In the genomic region with DNA sequence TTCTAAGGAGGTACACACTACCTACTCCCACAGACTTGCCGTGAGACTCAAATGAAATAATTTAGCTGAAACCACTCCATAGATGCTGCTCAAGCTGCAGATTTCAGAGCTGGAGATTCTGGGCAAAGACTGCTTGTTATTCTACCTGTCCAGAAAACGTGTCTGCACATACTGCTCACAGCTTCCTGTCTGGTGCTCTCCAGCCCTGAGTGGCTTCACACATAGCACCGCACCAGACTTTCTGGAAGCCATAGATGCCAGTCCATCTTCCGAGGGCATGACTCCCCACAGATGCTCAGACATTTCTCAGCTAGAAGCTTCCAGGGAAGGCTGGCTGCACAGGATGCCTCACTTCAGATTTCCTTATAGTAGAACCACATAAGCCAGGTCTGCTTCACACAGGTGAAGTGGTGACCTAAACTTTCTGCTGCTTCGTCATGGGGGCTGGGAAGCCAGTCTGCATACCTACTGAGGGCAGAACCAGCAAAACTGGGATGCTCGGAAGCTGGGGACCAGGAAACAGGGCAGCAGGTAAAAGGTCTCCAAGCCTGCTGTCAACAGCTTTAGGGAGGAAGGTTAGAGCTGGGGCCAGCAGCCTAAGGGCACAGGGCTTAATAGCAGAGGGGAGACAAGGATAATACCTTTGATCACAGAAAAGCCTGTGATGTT, we compare ENCODE assay signal across 19 cellular contexts. TPM values are rescaled to one million over a fixed set of nuclear protein-coding genes. Genes with fewer than 3 reads are reported as not detected.
A peak's percentile ranks its signal among the peaks of the same experiment; 100 is the strongest.
DNase-seq lines count a peak whose midpoint lies in the region; ATAC-seq and TF ChIP-seq lines count a peak whose summit lies in the region.
"Had no signal": no experiment of that assay in that cellular context is flagged by ENCODE, and none has a peak within 500 bp of the region (broad histone marks: within the 10 kb centered on the region; RNA-seq: fewer than 3 reads in every experiment).

No MANE protein-coding gene starts in this region.

- no peaks in the 10 kb centered on the region for H3K27me3 Mint-ChIP-seq in activated CD4-positive, alpha-beta T cell treated with anti-CD3 and anti-CD28 coated beads for 36 hours
- H3K27me3 Mint-ChIP-seq in brain, result no peaks in the 10 kb centered on the region

- H4K20me1 ChIP-seq in OCI-LY7 (ENCODE audit: insufficient read depth, low read length), result peaks cover 78% of the 10 kb centered on the region

- peaks cover 22% of the 10 kb centered on the region for H3K36me3 Mint-ChIP-seq in activated CD4-positive, alpha-beta T cell treated with anti-CD3 and anti-CD28 coated beads for 36 hours (ENCODE audit: low read depth)
- peaks cover 50% of the 10 kb centered on the region for H3K36me3 Mint-ChIP-seq in brain
- H3K36me3 Mint-ChIP-seq in stimulated activated effector memory CD8-positive, alpha-beta T cell treated with anti-CD3 and anti-CD28 coated beads, Interleukin-12 subunit alpha, Interleukin-12 subunit beta, amount 100 ng/mL, for 72 hours, result peaks cover 49% of the 10 kb centered on the region

- H3K79me2 ChIP-seq in OCI-LY7 (ENCODE audit: insufficient read depth, low read depth, low read length), result peaks cover 29% of the 10 kb centered on the region; the same call in 1 of the 2 replicates

- intact Hi-C loops in activated CD4-positive, alpha-beta T cell treated with anti-CD3 and anti-CD28 coated beads for 36 hours (cut with DNase I, micrococcal nuclease), result no loop called here
- intact Hi-C loops in OCI-LY7 (cut with micrococcal nuclease; ENCODE audit: unreplicated experiment), result no loop called here

- H3K36me3 ChIP-seq in OCI-LY7 (ENCODE audit: insufficient read depth, low read length) (peaks cover 29% of the 10 kb centered on the region), brain microvascular endothelial cell (replicated peaks) (no peaks in the 10 kb centered on the region)

- no TSS peak for BruUV-seq in OCI-LY7 (replicated peaks; lab: Mats Ljungman, UMichigan)

- no peaks in the 10 kb centered on the region for H3K9me3 Mint-ChIP-seq in activated CD4-positive, alpha-beta T cell treated with anti-CD3 and anti-CD28 coated beads for 36 hours (ENCODE audit: low read depth)
- H3K9me3 Mint-ChIP-seq in brain, result no peaks in the 10 kb centered on the region
- no peaks in the 10 kb centered on the region for H3K9me3 Mint-ChIP-seq in stimulated activated effector memory CD8-positive, alpha-beta T cell treated with anti-CD3 and anti-CD28 coated beads, Interleukin-12 subunit alpha, Interleukin-12 subunit beta, amount 100 ng/mL, for 72 hours
- H3K9me3 Mint-ChIP-seq: HFFc6 had no signal

- H3K27me3 ChIP-seq in brain microvascular endothelial cell (replicated peaks), result no peaks in the 10 kb centered on the region
- H3K27me3 ChIP-seq: left lung had no signal

- in situ Hi-C loops in brain microvascular endothelial cell (cut with HindIII; ENCODE audit: low pct_ligation_motif_present, low sequenced_read_pairs), result no loop called here

- H3K27ac Mint-ChIP-seq in activated CD4-positive, alpha-beta T cell treated with anti-CD3 and anti-CD28 coated beads for 36 hours, result peak overlapping the region; percentile 28
- H3K27ac Mint-ChIP-seq in brain, result peak overlapping the region in 3 of 5 experiments; percentile 67 to 86 (median 71)
- peak overlapping the region; percentile 74 for H3K27ac Mint-ChIP-seq in stimulated activated effector memory CD8-positive, alpha-beta T cell treated with anti-CD3 and anti-CD28 coated beads, Interleukin-12 subunit alpha, Interleukin-12 subunit beta, amount 100 ng/mL, for 72 hours
- H3K27ac Mint-ChIP-seq: HFFc6 had no signal

- no peak for ATAC-seq in activated CD4-positive, alpha-beta T cell treated with anti-CD3 and anti-CD28 coated beads for 36 hours
- ATAC-seq in stimulated activated effector memory CD8-positive, alpha-beta T cell treated with anti-CD3 and anti-CD28 coated beads, Interleukin-12 subunit alpha, Interleukin-12 subunit beta, amount 100 ng/mL, for 72 hours, result peak; percentile 57
- no peak for ATAC-seq in HG03039 (IDR thresholded peaks at IDR 0.05; ENCODE audit: unreplicated experiment)
- ATAC-seq: K562, left lung had no signal

- H2AFZ ChIP-seq in OCI-LY7 (ENCODE audit: low read length), result no peak overlapping the region

- H3K9me2 ChIP-seq in OCI-LY7 (ENCODE audit: insufficient read depth, low read length), result no peaks in the 10 kb centered on the region

- H3K27ac ChIP-seq in OCI-LY7 (ENCODE audit: low read depth, low read length, poor library complexity, severe bottlenecking) (no peak overlapping the region), brain microvascular endothelial cell (no peak overlapping the region)
- H3K27ac ChIP-seq: left lung had no signal

- peaks cover 86% of the 10 kb centered on the region for H3K4me1 Mint-ChIP-seq in activated CD4-positive, alpha-beta T cell treated with anti-CD3 and anti-CD28 coated beads for 36 hours
- H3K4me1 Mint-ChIP-seq in brain, result peaks cover 52% of the 10 kb centered on the region
- H3K4me1 Mint-ChIP-seq in stimulated activated effector memory CD8-positive, alpha-beta T cell treated with anti-CD3 and anti-CD28 coated beads, Interleukin-12 subunit alpha, Interleukin-12 subunit beta, amount 100 ng/mL, for 72 hours, result peaks cover 93% of the 10 kb centered on the region

- H3K4me3 Mint-ChIP-seq in activated CD4-positive, alpha-beta T cell treated with anti-CD3 and anti-CD28 coated beads for 36 hours, result no peak overlapping the region
- peak overlapping the region in 1 of 5 experiments; percentile 22 for H3K4me3 Mint-ChIP-seq in brain
- peak overlapping the region; percentile 60 for H3K4me3 Mint-ChIP-seq in stimulated activated effector memory CD8-positive, alpha-beta T cell treated with anti-CD3 and anti-CD28 coated beads, Interleukin-12 subunit alpha, Interleukin-12 subunit beta, amount 100 ng/mL, for 72 hours
- H3K4me3 Mint-ChIP-seq: HFFc6 had no signal

- H3K4me3 ChIP-seq in OCI-LY7 (ENCODE audit: low read depth, low read length, poor library complexity, severe bottlenecking), result no peak overlapping the region
- H3K4me3 ChIP-seq in brain microvascular endothelial cell (ENCODE audit: low read depth, low read length), result no peak overlapping the region
- H3K4me3 ChIP-seq: K562, left lung, skin epidermis had no signal

- CTCF ChIA-PET in activated CD4-positive, alpha-beta T cell treated with anti-CD3 and anti-CD28 coated beads for 36 hours (lab: Charles Lee), result no interaction called here
- CTCF ChIA-PET in OCI-LY7 (lab: Charles Lee; ENCODE audit: unreplicated experiment), result no interaction called here

- H3K4me1 ChIP-seq in OCI-LY7 (ENCODE audit: insufficient read depth, low read length, poor library complexity, severe bottlenecking), result peaks cover 40% of the 10 kb centered on the region

- POLR2A ChIA-PET in activated CD4-positive, alpha-beta T cell treated with anti-CD3 and anti-CD28 coated beads for 36 hours (lab: Charles Lee), result interaction anchor here (0.6 to 1.7 kb wide), 3 partner anchors 14 to 18 kb away, joined by 3 to 8 read pairs (median 4); a partner anchor contains a TSS
- POLR2A ChIA-PET in OCI-LY7 (lab: Charles Lee), result interaction anchor here (1.1 kb wide), 1 partner anchor 53 kb away, joined by 5 read pairs; no protein-coding TSS in a partner anchor

- no peak for DNase-seq in activated CD4-positive, alpha-beta T cell treated with anti-CD3 and anti-CD28 coated beads for 36 hours
- no peak for DNase-seq in activated CD4-positive, alpha-beta T cell treated with anti-CD3 and anti-CD28 coated beads, Interleukin-2, amount 50 U/mL, for 4 hours
- DNase-seq in OCI-LY7 (ENCODE audit: low spot score) (no peak), GOT3 (lab: John Stamatoyannopoulos, UW) (no peak), brain microvascular endothelial cell (no peak)
- DNase-seq in stimulated activated effector memory CD8-positive, alpha-beta T cell treated with anti-CD3 and anti-CD28 coated beads, Interleukin-12 subunit alpha, Interleukin-12 subunit beta, amount 100 ng/mL, for 72 hours (ENCODE audit: low spot score in 2 of 2), result no peak
- DNase-seq: activated CD4-positive, alpha-beta T cell treated with anti-CD3 and anti-CD28 coated beads for 48 hours; effector CD4-positive, alpha-beta T cell; HFFc6; left lung; NCI-H1048; NCI-H2227 treated with DMSO at 0.1 percent for 48 hours; SIG-M5; stimulated activated CD4-positive, alpha-beta T cell treated with anti-CD3 and anti-CD28 coated beads, Interleukin-4, amount 100 ng/mL, for 4 hours; T1000 had no signal

- H3K4me2 ChIP-seq in OCI-LY7 (ENCODE audit: low read length), result peak overlapping the region; percentile 8; the same call in 1 of the 2 replicates

- no peaks in the 10 kb centered on the region for H3K9me3 ChIP-seq in OCI-LY7 (ENCODE audit: low read length)
- H3K9me3 ChIP-seq: left lung had no signal

- no peak for TF ChIP-seq CTCF in OCI-LY7 (conservative IDR thresholded peaks at IDR 0.05; ENCODE audit: low read length)
- no peak for TF ChIP-seq CTCF in brain (conservative IDR thresholded peaks at IDR 0.05)
- no peak for TF ChIP-seq CTCF in brain microvascular endothelial cell (IDR thresholded peaks at IDR 0.05; ENCODE audit: low read depth, low read length, missing control alignments)

RNA-seq across cellular contexts. Expression of a gene that starts 18.2 kb away (rescaled TPM):
- total RNA-seq in activated CD4-positive, alpha-beta T cell treated with anti-CD3 and anti-CD28 coated beads for 36 hours, result 10 to 100 TPM; 49.7 to 53.0 TPM
- 9.5 and 10.9 TPM in 2 replicates for total RNA-seq in OCI-LY7 (2014; rRNA removed; shearing (Covaris generic))
- total RNA-seq in OCI-LY7 (2022), result 22.4 and 25.4 TPM in 2 replicates
- polyA plus RNA-seq in brain (ENCODE audit: insufficient read depth, low read depth, low replicate concordance), result 11.4 TPM
